ENCODE assay signal across 31 cellular contexts in the genomic region with DNA sequence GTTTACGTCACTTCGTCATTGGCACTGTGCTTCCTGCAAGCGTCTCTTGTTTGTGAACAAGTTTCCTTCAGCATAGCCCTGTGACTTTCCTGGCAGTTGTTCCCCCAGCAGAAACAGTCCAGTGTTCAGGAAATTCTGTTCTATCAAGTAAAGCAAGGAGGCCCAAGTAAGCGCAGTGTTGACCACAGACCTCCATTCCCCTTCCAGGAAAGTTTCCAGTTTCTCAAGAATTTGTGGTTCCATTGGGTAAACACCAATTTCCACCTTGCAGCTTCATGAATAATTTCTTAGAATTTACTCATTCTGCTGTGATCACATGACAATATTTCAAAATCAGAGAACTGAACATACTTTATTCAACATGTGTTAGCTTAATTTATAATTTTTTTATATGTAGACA.
"Had no signal": no experiment of that assay in that cellular context is flagged by ENCODE, and none has a peak within 500 bp of the region (broad histone marks: within the 10 kb centered on the region; RNA-seq: fewer than 3 reads in every experiment).

No MANE protein-coding gene starts in this region.

- ATAC-seq: activated CD8-positive, alpha-beta T cell treated with anti-CD3 and anti-CD28 coated beads for 36 hours; activated naive CD8-positive, alpha-beta T cell treated with anti-CD3 and anti-CD28 coated beads, Interleukin-2, amount 50 U/mL, for 24 hours; PC-3; Right ventricle myocardium inferior; SK-N-SH treated with all-trans-retinoic acid at 6 μM for 48 hours had no signal

- H3K4me3 Mint-ChIP-seq: activated CD4-positive, alpha-beta T cell treated with anti-CD3 and anti-CD28 coated beads, Interleukin-2, amount 10 ng/mL, durations not matched to agents 24 days and 14 days; activated CD8-positive, alpha-beta T cell treated with anti-CD3 and anti-CD28 coated beads for 36 hours; activated naive CD4-positive, alpha-beta T cell treated with anti-CD3 and anti-CD28 coated beads, Interleukin-2, amount 10 ng/mL, durations not matched to agents 7 days and 5 days; activated naive CD8-positive, alpha-beta T cell; activated naive CD8-positive, alpha-beta T cell treated with anti-CD3 and anti-CD28 coated beads, Interleukin-2, amount 50 U/mL, for 24 hours had no signal

- H3K4me1 Mint-ChIP-seq: activated naive CD8-positive, alpha-beta T cell treated with anti-CD3 and anti-CD28 coated beads, Interleukin-2, amount 50 U/mL, for 24 hours had no signal

- H3K9me3 ChIP-seq: MG63, Peyer's patch had no signal

- H3K27ac ChIP-seq: brain microvascular endothelial cell, Peyer's patch, WERI-Rb-1 had no signal

- H3K4me1 ChIP-seq: Peyer's patch had no signal

- H3K9me3 Mint-ChIP-seq: activated CD8-positive, alpha-beta T cell treated with anti-CD3 and anti-CD28 coated beads for 36 hours; activated naive CD8-positive, alpha-beta T cell treated with anti-CD3 and anti-CD28 coated beads, Interleukin-2, amount 50 U/mL, for 24 hours had no signal

- H3K36me3 Mint-ChIP-seq: activated naive CD4-positive, alpha-beta T cell treated with anti-CD3 and anti-CD28 coated beads, Interleukin-2, amount 10 ng/mL, durations not matched to agents 7 days and 5 days; activated naive CD8-positive, alpha-beta T cell had no signal

- H3K27ac Mint-ChIP-seq: activated CD4-positive, alpha-beta T cell treated with anti-CD3 and anti-CD28 coated beads, Interleukin-2, amount 10 ng/mL, durations not matched to agents 24 days and 14 days; activated CD8-positive, alpha-beta T cell treated with anti-CD3 and anti-CD28 coated beads for 36 hours; activated naive CD4-positive, alpha-beta T cell treated with anti-CD3 and anti-CD28 coated beads, Interleukin-2, amount 10 ng/mL, durations not matched to agents 7 days and 5 days; activated naive CD8-positive, alpha-beta T cell; activated naive CD8-positive, alpha-beta T cell treated with anti-CD3 and anti-CD28 coated beads, Interleukin-2, amount 50 U/mL, for 24 hours had no signal

- DNase-seq: activated CD4-positive, alpha-beta T cell treated with anti-CD3 and anti-CD28 coated beads, Interleukin-2, amount 10 ng/mL, durations not matched to agents 24 days and 14 days; activated CD4-positive, alpha-beta T cell treated with anti-CD3 and anti-CD28 coated beads, Interleukin-2, amount 50 U/mL, for 4 hours; activated CD8-positive, alpha-beta memory T cell treated with anti-CD3 and anti-CD28 coated beads, Interleukin-2, amount 50 U/mL, for 4 hours; activated CD8-positive, alpha-beta T cell treated with anti-CD3 and anti-CD28 coated beads for 36 hours; activated effector memory CD4-positive, alpha-beta T cell treated with Interleukin-2 at 50 U/mL for 16 hours; activated naive CD4-positive, alpha-beta T cell treated with anti-CD3 and anti-CD28 coated beads, Interleukin-2, amount 10 ng/mL, durations not matched to agents 7 days and 5 days; activated naive CD8-positive, alpha-beta T cell treated with anti-CD3 and anti-CD28 coated beads, Interleukin-2, amount 50 U/mL, for 24 hours; activated T-cell treated with anti-CD3 and anti-CD28 coated beads for 4 hours; activated T-cell treated with anti-CD3 and anti-CD28 coated beads, Interleukin-2, amount 50 U/mL, for 48 hours; anterior cingulate cortex; brain microvascular endothelial cell; central memory CD4-positive, alpha-beta T cell; Kasumi-1; KG1; MG63; NCI-H1105; NCI-H1417 treated with DMSO at 0.1 percent for 48 hours; NCI-H1930; NCI-H2081 treated with DMSO at 0.1 percent for 48 hours; NCI-H345; NCI-H524 treated with DMSO at 0.1 percent for 48 hours; PC-3; Peyer's patch; RPMI8226; SIG-M5; SW 1271; T-helper 9 cell; WERI-Rb-1 had no signal

- H3K4me3 ChIP-seq: MG63, Peyer's patch had no signal

- H3K36me3 ChIP-seq: brain microvascular endothelial cell, MG63, Peyer's patch, WERI-Rb-1 had no signal

- H3K27me3 ChIP-seq: brain microvascular endothelial cell, Peyer's patch had no signal
